Comparison of ENCODE assay signal across 31 cellular contexts in genomic region chr10:50896721-50897120, GRCh38. TPM values are rescaled to one million over a fixed set of nuclear protein-coding genes. Genes with fewer than 3 reads are reported as not detected.
"Had no signal": no experiment of that assay in that cellular context is flagged by ENCODE, and none has a peak within 500 bp of the region (broad histone marks: within the 10 kb centered on the region; RNA-seq: fewer than 3 reads in every experiment).

No MANE protein-coding gene starts in this region.

- DNase-seq: activated B cell treated with CpG ODN at 0.5 μM for 24 hours; activated CD4-positive, alpha-beta T cell treated with anti-CD3 and anti-CD28 coated beads for 48 hours; activated CD4-positive, alpha-beta T cell treated with anti-CD3 and anti-CD28 coated beads, Interleukin-2, amount 50 U/mL, for 1 hour; activated CD4-positive, alpha-beta T cell treated with anti-CD3 and anti-CD28 coated beads, Interleukin-2, amount 50 U/mL, for 48 hours; activated CD8-positive, alpha-beta memory T cell treated with anti-CD3 and anti-CD28 coated beads for 24 hours; activated CD8-positive, alpha-beta T cell treated with anti-CD3 and anti-CD28 coated beads for 36 hours; activated effector memory CD4-positive, alpha-beta T cell treated with Interleukin-2 at 50 U/mL for 16 hours; activated gamma-delta T cell treated with Interleukin-2 at 50 U/mL for 16 hours; activated naive CD4-positive, alpha-beta T cell treated with anti-CD3 and anti-CD28 coated beads, Interleukin-2, amount 50 U/mL, for 16 hours; activated naive CD4-positive, alpha-beta T cell treated with Interleukin-2 at 50 U/mL for 16 hours; activated T-cell treated with anti-CD3 and anti-CD28 coated beads, Interleukin-2, amount 50 U/mL, for 4 hours; amniotic stem cell; aorta; dorsolateral prefrontal cortex; effector memory CD8-positive, alpha-beta T cell; erythroblast; foreskin keratinocyte; gastrocnemius medialis; glutamatergic neuron; heart left ventricle; T-helper 1 cell; T-helper 17 cell; T1000; WERI-Rb-1 had no signal

- ATAC-seq: activated CD4-positive, CD25-positive, alpha-beta regulatory T cell treated with anti-CD3 and anti-CD28 coated beads, Interleukin-2, amount 50 U/mL, for 24 hours; activated CD8-positive, alpha-beta T cell treated with anti-CD3 and anti-CD28 coated beads for 36 hours; activated T-cell treated with anti-CD3 and anti-CD28 coated beads, Interleukin-2, amount 50 U/mL, for 4 hours; activated T-helper 17 cell treated with anti-CD3 and anti-CD28 coated beads, Interleukin-2, amount 50 U/mL, for 72 hours; effector memory CD8-positive, alpha-beta T cell; foreskin keratinocyte; gastrocnemius medialis; heart left ventricle; T-helper 17 cell had no signal

- H3K4me3 ChIP-seq: breast epithelium, cardiac muscle cell, coronary artery, dorsolateral prefrontal cortex, esophagus muscularis mucosa, gastrocnemius medialis, heart left ventricle had no signal

RNA-seq across cellular contexts. Expression of gene A1CF, which starts 11.3 kb away (rescaled TPM):
- total RNA-seq: activated B cell treated with CpG ODN at 0.5 μM for 24 hours; activated CD8-positive, alpha-beta T cell treated with anti-CD3 and anti-CD28 coated beads for 36 hours; activated T-helper 17 cell treated with anti-CD3 and anti-CD28 coated beads, Interleukin-2, amount 50 U/mL, for 72 hours; aorta; cardiac muscle cell; cerebellum; dorsolateral prefrontal cortex; esophagus muscularis mucosa; foreskin keratinocyte; T-helper 17 cell had no signal
